1 cellular context compared by ENCODE assay signal in the genomic region with DNA sequence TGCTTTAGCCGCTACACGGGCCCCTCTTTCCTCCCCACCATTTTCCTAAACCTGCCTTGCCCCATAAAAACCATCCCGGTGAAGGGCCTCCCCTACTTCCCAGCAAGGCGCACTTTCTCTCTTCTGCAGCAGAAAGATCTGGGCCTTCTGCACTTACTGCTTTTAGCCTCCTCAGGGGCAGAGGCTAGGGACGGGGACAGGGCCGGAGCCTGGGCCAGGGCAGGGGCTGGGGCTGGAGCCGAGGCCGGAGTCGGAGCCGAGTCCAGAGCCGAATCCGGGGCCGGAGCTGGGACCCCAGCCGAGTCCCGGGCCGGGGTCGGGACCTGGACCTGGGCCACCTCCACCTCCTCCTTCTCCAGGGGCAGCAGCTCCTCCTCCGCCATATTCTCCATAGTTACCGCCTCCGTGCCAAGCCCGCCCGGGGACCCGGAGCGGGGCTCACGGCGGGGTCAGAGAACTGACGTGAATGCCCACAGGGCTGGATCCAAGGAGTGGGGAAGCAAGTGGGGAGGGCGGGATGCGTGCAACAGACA.
A peak's percentile ranks its signal among the peaks of the same experiment; 100 is the strongest.
TF ChIP-seq lines count a peak whose summit lies in the region.

No MANE protein-coding gene starts in this region.

TF ChIP-seq in K562, 482 proteins besides CTCF, POLR2A, EP300 and RAD21 (continued from another document and continues in another):
- TF ChIP-seq SUPT5H (IDR thresholded peaks at IDR 0.05): no peak
- no peak for TF ChIP-seq ZNF140 (CRISPR knock-in tag; IDR thresholded peaks at IDR 0.05)
- no peak for TF ChIP-seq ZNF75A (CRISPR knock-in tag; IDR thresholded peaks at IDR 0.05)
- TF ChIP-seq, protein P1, sequence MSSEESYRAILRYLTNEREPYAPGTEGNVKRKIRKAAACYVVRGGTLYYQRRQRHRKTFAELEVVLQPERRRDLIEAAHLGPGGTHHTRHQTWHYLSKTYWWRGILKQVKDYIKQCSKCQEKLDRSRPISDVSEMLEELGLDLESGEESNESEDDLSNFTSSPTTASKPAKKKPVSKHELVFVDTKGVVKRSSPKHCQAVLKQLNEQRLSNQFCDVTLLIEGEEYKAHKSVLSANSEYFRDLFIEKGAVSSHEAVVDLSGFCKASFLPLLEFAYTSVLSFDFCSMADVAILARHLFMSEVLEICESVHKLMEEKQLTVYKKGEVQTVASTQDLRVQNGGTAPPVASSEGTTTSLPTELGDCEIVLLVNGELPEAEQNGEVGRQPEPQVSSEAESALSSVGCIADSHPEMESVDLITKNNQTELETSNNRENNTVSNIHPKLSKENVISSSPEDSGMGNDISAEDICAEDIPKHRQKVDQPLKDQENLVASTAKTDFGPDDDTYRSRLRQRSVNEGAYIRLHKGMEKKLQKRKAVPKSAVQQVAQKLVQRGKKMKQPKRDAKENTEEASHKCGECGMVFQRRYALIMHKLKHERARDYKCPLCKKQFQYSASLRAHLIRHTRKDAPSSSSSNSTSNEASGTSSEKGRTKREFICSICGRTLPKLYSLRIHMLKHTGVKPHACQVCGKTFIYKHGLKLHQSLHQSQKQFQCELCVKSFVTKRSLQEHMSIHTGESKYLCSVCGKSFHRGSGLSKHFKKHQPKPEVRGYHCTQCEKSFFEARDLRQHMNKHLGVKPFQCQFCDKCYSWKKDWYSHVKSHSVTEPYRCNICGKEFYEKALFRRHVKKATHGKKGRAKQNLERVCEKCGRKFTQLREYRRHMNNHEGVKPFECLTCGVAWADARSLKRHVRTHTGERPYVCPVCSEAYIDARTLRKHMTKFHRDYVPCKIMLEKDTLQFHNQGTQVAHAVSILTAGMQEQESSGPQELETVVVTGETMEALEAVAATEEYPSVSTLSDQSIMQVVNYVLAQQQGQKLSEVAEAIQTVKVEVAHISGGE (CRISPR knock-in tag; IDR thresholded peaks at IDR 0.05): no peak
- TF ChIP-seq, protein P2, sequence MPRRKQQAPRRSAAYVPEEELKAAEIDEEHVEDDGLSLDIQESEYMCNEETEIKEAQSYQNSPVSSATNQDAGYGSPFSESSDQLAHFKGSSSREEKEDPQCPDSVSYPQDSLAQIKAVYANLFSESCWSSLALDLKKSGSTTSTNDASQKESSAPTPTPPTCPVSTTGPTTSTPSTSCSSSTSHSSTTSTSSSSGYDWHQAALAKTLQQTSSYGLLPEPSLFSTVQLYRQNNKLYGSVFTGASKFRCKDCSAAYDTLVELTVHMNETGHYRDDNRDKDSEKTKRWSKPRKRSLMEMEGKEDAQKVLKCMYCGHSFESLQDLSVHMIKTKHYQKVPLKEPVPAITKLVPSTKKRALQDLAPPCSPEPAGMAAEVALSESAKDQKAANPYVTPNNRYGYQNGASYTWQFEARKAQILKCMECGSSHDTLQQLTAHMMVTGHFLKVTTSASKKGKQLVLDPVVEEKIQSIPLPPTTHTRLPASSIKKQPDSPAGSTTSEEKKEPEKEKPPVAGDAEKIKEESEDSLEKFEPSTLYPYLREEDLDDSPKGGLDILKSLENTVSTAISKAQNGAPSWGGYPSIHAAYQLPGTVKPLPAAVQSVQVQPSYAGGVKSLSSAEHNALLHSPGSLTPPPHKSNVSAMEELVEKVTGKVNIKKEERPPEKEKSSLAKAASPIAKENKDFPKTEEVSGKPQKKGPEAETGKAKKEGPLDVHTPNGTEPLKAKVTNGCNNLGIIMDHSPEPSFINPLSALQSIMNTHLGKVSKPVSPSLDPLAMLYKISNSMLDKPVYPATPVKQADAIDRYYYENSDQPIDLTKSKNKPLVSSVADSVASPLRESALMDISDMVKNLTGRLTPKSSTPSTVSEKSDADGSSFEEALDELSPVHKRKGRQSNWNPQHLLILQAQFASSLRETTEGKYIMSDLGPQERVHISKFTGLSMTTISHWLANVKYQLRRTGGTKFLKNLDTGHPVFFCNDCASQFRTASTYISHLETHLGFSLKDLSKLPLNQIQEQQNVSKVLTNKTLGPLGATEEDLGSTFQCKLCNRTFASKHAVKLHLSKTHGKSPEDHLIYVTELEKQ (CRISPR knock-in tag; IDR thresholded peaks at IDR 0.05): no peak
- TF ChIP-seq, protein P3, sequence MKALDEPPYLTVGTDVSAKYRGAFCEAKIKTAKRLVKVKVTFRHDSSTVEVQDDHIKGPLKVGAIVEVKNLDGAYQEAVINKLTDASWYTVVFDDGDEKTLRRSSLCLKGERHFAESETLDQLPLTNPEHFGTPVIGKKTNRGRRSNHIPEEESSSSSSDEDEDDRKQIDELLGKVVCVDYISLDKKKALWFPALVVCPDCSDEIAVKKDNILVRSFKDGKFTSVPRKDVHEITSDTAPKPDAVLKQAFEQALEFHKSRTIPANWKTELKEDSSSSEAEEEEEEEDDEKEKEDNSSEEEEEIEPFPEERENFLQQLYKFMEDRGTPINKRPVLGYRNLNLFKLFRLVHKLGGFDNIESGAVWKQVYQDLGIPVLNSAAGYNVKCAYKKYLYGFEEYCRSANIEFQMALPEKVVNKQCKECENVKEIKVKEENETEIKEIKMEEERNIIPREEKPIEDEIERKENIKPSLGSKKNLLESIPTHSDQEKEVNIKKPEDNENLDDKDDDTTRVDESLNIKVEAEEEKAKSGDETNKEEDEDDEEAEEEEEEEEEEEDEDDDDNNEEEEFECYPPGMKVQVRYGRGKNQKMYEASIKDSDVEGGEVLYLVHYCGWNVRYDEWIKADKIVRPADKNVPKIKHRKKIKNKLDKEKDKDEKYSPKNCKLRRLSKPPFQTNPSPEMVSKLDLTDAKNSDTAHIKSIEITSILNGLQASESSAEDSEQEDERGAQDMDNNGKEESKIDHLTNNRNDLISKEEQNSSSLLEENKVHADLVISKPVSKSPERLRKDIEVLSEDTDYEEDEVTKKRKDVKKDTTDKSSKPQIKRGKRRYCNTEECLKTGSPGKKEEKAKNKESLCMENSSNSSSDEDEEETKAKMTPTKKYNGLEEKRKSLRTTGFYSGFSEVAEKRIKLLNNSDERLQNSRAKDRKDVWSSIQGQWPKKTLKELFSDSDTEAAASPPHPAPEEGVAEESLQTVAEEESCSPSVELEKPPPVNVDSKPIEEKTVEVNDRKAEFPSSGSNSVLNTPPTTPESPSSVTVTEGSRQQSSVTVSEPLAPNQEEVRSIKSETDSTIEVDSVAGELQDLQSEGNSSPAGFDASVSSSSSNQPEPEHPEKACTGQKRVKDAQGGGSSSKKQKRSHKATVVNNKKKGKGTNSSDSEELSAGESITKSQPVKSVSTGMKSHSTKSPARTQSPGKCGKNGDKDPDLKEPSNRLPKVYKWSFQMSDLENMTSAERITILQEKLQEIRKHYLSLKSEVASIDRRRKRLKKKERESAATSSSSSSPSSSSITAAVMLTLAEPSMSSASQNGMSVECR (CRISPR knock-in tag; IDR thresholded peaks at IDR 0.05): no peak; the same call in none of the 2 replicates
- peak; percentile 82; the same call in 1 of the 2 replicates for TF ChIP-seq FOXP1 (CRISPR knock-in tag; IDR thresholded peaks at IDR 0.05)
- TF ChIP-seq, protein P4, sequence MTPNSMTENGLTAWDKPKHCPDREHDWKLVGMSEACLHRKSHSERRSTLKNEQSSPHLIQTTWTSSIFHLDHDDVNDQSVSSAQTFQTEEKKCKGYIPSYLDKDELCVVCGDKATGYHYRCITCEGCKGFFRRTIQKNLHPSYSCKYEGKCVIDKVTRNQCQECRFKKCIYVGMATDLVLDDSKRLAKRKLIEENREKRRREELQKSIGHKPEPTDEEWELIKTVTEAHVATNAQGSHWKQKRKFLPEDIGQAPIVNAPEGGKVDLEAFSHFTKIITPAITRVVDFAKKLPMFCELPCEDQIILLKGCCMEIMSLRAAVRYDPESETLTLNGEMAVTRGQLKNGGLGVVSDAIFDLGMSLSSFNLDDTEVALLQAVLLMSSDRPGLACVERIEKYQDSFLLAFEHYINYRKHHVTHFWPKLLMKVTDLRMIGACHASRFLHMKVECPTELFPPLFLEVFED (CRISPR knock-in tag; conservative IDR thresholded peaks at IDR 0.05): no peak
- no peak for TF ChIP-seq NR2F6 (CRISPR knock-in tag; IDR thresholded peaks at IDR 0.05)
- no peak for TF ChIP-seq MTA1 (IDR thresholded peaks at IDR 0.05; ENCODE audit: borderline replicate concordance)
- TF ChIP-seq, protein P5, sequence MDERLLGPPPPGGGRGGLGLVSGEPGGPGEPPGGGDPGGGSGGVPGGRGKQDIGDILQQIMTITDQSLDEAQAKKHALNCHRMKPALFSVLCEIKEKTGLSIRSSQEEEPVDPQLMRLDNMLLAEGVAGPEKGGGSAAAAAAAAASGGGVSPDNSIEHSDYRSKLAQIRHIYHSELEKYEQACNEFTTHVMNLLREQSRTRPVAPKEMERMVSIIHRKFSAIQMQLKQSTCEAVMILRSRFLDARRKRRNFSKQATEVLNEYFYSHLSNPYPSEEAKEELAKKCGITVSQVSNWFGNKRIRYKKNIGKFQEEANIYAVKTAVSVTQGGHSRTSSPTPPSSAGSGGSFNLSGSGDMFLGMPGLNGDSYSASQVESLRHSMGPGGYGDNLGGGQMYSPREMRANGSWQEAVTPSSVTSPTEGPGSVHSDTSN (CRISPR knock-in tag; IDR thresholded peaks at IDR 0.05; ENCODE audit: low read depth): no peak
- TF ChIP-seq, protein P5 (tag; conservative IDR thresholded peaks at IDR 0.05; ENCODE audit: low read depth): no peak
- no peak for TF ChIP-seq SAFB (IDR thresholded peaks at IDR 0.05; ENCODE audit: borderline replicate concordance, low read depth, low read length)
- no peak for TF ChIP-seq JUN (IDR thresholded peaks at IDR 0.05; ENCODE audit: borderline replicate concordance, low read depth, low read length)
- no peak; the same call in 1 of the 2 replicates for TF ChIP-seq JUN (CRISPR knock-in tag; IDR thresholded peaks at IDR 0.05; ENCODE audit: borderline replicate concordance)
- no peak for TF ChIP-seq POLR2B (IDR thresholded peaks at IDR 0.05; ENCODE audit: low read depth, partially characterized antibody)
- TF ChIP-seq, protein P6, sequence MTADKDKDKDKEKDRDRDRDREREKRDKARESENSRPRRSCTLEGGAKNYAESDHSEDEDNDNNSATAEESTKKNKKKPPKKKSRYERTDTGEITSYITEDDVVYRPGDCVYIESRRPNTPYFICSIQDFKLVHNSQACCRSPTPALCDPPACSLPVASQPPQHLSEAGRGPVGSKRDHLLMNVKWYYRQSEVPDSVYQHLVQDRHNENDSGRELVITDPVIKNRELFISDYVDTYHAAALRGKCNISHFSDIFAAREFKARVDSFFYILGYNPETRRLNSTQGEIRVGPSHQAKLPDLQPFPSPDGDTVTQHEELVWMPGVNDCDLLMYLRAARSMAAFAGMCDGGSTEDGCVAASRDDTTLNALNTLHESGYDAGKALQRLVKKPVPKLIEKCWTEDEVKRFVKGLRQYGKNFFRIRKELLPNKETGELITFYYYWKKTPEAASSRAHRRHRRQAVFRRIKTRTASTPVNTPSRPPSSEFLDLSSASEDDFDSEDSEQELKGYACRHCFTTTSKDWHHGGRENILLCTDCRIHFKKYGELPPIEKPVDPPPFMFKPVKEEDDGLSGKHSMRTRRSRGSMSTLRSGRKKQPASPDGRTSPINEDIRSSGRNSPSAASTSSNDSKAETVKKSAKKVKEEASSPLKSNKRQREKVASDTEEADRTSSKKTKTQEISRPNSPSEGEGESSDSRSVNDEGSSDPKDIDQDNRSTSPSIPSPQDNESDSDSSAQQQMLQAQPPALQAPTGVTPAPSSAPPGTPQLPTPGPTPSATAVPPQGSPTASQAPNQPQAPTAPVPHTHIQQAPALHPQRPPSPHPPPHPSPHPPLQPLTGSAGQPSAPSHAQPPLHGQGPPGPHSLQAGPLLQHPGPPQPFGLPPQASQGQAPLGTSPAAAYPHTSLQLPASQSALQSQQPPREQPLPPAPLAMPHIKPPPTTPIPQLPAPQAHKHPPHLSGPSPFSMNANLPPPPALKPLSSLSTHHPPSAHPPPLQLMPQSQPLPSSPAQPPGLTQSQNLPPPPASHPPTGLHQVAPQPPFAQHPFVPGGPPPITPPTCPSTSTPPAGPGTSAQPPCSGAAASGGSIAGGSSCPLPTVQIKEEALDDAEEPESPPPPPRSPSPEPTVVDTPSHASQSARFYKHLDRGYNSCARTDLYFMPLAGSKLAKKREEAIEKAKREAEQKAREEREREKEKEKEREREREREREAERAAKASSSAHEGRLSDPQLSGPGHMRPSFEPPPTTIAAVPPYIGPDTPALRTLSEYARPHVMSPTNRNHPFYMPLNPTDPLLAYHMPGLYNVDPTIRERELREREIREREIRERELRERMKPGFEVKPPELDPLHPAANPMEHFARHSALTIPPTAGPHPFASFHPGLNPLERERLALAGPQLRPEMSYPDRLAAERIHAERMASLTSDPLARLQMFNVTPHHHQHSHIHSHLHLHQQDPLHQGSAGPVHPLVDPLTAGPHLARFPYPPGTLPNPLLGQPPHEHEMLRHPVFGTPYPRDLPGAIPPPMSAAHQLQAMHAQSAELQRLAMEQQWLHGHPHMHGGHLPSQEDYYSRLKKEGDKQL (CRISPR knock-in tag; IDR thresholded peaks at IDR 0.05; ENCODE audit: borderline replicate concordance): 0 out of 2 replicates have a peak, but pooled peaks have one; percentile 17
- no peak for TF ChIP-seq SMAD4 (CRISPR knock-in tag; conservative IDR thresholded peaks at IDR 0.05)
- TF ChIP-seq POLR3A (IDR thresholded peaks at IDR 0.05; ENCODE audit: borderline replicate concordance, extremely low read depth, insufficient read depth, insufficient read length): no peak
- TF ChIP-seq KDM4B (IDR thresholded peaks at IDR 0.05; ENCODE audit: borderline replicate concordance in 2 of 2, low read depth in 1 of 2): no peak
- TF ChIP-seq BCOR (IDR thresholded peaks at IDR 0.05): 0 out of 2 replicates have a peak, but pooled peaks have one; percentile 5
- TF ChIP-seq ZC3H8 (IDR thresholded peaks at IDR 0.05): no peak
- TF ChIP-seq ZNF583 (CRISPR knock-in tag; IDR thresholded peaks at IDR 0.05): 0 out of 2 replicates have a peak, but pooled peaks have one; percentile 55
- no peak for TF ChIP-seq ZNF57 (CRISPR knock-in tag; IDR thresholded peaks at IDR 0.05)
- TF ChIP-seq PHTF2 (CRISPR knock-in tag; IDR thresholded peaks at IDR 0.05): no peak
- TF ChIP-seq SMC3 (conservative IDR thresholded peaks at IDR 0.05; ENCODE audit: insufficient read depth, low read depth, low read length): no peak
- no peak for TF ChIP-seq RFX7 (CRISPR knock-in tag; IDR thresholded peaks at IDR 0.05)
- TF ChIP-seq PYGO2 (tag; IDR thresholded peaks at IDR 0.05): no peak
- TF ChIP-seq, protein P7, sequence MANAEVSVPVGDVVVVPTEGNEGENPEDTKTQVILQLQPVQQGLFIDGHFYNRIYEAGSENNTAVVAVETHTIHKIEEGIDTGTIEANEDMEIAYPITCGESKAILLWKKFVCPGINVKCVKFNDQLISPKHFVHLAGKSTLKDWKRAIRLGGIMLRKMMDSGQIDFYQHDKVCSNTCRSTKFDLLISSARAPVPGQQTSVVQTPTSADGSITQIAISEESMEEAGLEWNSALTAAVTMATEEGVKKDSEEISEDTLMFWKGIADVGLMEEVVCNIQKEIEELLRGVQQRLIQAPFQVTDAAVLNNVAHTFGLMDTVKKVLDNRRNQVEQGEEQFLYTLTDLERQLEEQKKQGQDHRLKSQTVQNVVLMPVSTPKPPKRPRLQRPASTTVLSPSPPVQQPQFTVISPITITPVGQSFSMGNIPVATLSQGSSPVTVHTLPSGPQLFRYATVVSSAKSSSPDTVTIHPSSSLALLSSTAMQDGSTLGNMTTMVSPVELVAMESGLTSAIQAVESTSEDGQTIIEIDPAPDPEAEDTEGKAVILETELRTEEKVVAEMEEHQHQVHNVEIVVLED (CRISPR knock-in tag; IDR thresholded peaks at IDR 0.05): no peak
- no peak for TF ChIP-seq GTF2A2 (tag; IDR thresholded peaks at IDR 0.05)
